12 cellular contexts compared by ENCODE assay signal in the genomic region with DNA sequence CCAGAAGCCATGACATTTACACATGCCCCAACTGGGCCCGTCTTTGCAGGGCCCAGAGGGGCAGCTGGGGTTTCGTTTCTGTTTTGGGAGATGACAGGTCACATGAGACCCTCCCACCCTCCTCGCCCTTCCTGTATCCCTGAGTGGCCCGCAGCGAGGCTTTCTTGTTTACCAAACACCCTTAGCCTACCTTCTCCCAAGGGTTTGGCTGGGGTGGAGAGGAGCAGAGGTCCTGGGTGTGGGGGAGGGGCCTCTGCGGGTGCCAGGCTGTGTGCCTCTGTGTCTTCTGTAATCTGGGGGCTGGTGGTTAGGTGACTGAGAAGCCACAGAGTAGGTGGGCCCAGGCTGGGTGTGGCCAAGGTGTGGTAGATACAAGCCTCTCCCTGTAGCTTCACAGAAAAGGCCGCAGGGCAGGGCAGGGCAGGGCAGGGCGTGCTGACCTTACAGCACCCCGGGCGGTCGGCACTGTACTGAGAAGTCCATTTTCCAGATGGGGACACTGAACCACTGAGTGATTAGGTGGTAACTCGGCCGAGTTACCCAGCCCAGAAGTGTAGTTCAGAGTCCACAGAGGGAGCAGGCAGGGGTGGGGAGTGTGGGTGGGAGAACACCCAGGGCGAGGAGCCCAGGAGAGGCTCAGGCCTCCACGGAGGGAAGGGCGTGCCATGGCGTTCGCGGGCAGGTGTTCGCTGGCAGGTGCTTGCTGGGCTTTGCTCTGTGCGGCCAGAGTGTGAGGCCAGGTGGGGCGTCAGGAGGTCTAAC. TPM values are rescaled to one million over a fixed set of nuclear protein-coding genes. Genes with fewer than 3 reads are reported as not detected.
DNase-seq lines count a peak whose midpoint lies in the region; ATAC-seq and TF ChIP-seq lines count a peak whose summit lies in the region.
"Had no signal": no experiment of that assay in that cellular context is flagged by ENCODE, and none has a peak within 500 bp of the region (broad histone marks: within the 10 kb centered on the region; RNA-seq: fewer than 3 reads in every experiment).

No MANE protein-coding gene starts in this region.

- DNase-seq in activated CD4-positive, alpha-beta T cell treated with anti-CD3 and anti-CD28 coated beads, Interleukin-2, amount 10 ng/mL, durations not matched to agents 7 days and 5 days: no peak
- no peak for DNase-seq in activated CD4-positive, alpha-beta T cell treated with anti-CD3 and anti-CD28 coated beads for 1 hour
- DNase-seq in SJCRH30: no peak
- no peak for DNase-seq in esophagus squamous epithelium (lab: John Stamatoyannopoulos, UW)
- peak; percentile 71 for DNase-seq in stimulated activated naive CD8-positive, alpha-beta T cell treated with anti-CD3 and anti-CD28 coated beads, Interleukin-15, Interleukin-2, amounts not matched to agents 100 U/mL and 50 U/mL, for 24 hours
- no peak for DNase-seq in foreskin melanocyte
- DNase-seq in mucosa of gallbladder (ENCODE audit: low spot score): no peak
- DNase-seq: activated CD4-positive, CD25-positive, alpha-beta regulatory T cell; right lobe of liver had no signal

- no peaks in the 10 kb centered on the region for H3K9me3 Mint-ChIP-seq in activated CD4-positive, alpha-beta T cell treated with anti-CD3 and anti-CD28 coated beads, Interleukin-2, amount 10 ng/mL, durations not matched to agents 7 days and 5 days

- intact Hi-C loops in esophagus squamous epithelium (cut with DNase I): no loop called here

- no peaks in the 10 kb centered on the region for H3K27me3 Mint-ChIP-seq in activated CD4-positive, alpha-beta T cell treated with anti-CD3 and anti-CD28 coated beads, Interleukin-2, amount 10 ng/mL, durations not matched to agents 7 days and 5 days

- H3K27ac ChIP-seq in SJCRH30 (peak overlapping the region; percentile 75), esophagus squamous epithelium (peak overlapping the region; percentile 17 to 73 (median 38))
- H3K27ac ChIP-seq: coronary artery had no signal

- H3K27me3 ChIP-seq in SJCRH30: no peaks in the 10 kb centered on the region
- H3K27me3 ChIP-seq in esophagus squamous epithelium: no peaks in the 10 kb centered on the region
- H3K27me3 ChIP-seq: right lobe of liver, upper lobe of left lung had no signal

- peak overlapping the region; percentile 50 for H3K27ac Mint-ChIP-seq in activated CD4-positive, alpha-beta T cell treated with anti-CD3 and anti-CD28 coated beads, Interleukin-2, amount 10 ng/mL, durations not matched to agents 7 days and 5 days

- TF ChIP-seq POLR2A in esophagus squamous epithelium (IDR thresholded peaks at IDR 0.05): peak in 1 of 4 donors; percentile 18

- no peak overlapping the region for H3K4me3 Mint-ChIP-seq in activated CD4-positive, alpha-beta T cell treated with anti-CD3 and anti-CD28 coated beads, Interleukin-2, amount 10 ng/mL, durations not matched to agents 7 days and 5 days

- POLR2A ChIA-PET in activated CD4-positive, alpha-beta T cell treated with anti-CD3 and anti-CD28 coated beads, Interleukin-2, amount 10 ng/mL, durations not matched to agents 7 days and 5 days (lab: Charles Lee): no interaction called here

- H3K4me1 ChIP-seq in SJCRH30 (peaks cover 28% of the 10 kb centered on the region), esophagus squamous epithelium (peaks cover 13 to 41% (median 23%) of the 10 kb centered on the region in 3 donors)

- no peak for TF ChIP-seq CTCF in esophagus squamous epithelium (IDR thresholded peaks at IDR 0.05)

- H3K4me3 ChIP-seq in SJCRH30 (no peak overlapping the region), esophagus squamous epithelium (peak overlapping the region in 1 of 4 donors; percentile 6)
- H3K4me3 ChIP-seq: coronary artery, right lobe of liver, upper lobe of left lung had no signal

- H3K36me3 Mint-ChIP-seq in activated CD4-positive, alpha-beta T cell treated with anti-CD3 and anti-CD28 coated beads, Interleukin-2, amount 10 ng/mL, durations not matched to agents 7 days and 5 days (ENCODE audit: low read depth): no peaks in the 10 kb centered on the region

- H3K36me3 ChIP-seq in SJCRH30 (peaks cover 5% of the 10 kb centered on the region), esophagus squamous epithelium (peaks cover 0 to 16% (median 0%) of the 10 kb centered on the region in 3 donors)
- H3K36me3 ChIP-seq: right lobe of liver, upper lobe of left lung had no signal

- ATAC-seq in stimulated activated naive CD8-positive, alpha-beta T cell treated with anti-CD3 and anti-CD28 coated beads, Interleukin-15, Interleukin-2, amounts not matched to agents 100 U/mL and 50 U/mL, for 24 hours: peak; percentile 83
- no peak for ATAC-seq in HG03354 (IDR thresholded peaks at IDR 0.05; ENCODE audit: poor library complexity, severe bottlenecking, unreplicated experiment)

- WGBS in esophagus squamous epithelium, 2 donors: 60 to 64% methylated on average over 2 to 9 of the region's 22 CpGs

- H3K4me1 Mint-ChIP-seq in activated CD4-positive, alpha-beta T cell treated with anti-CD3 and anti-CD28 coated beads, Interleukin-2, amount 10 ng/mL, durations not matched to agents 7 days and 5 days: peaks cover 11% of the 10 kb centered on the region

- no peaks in the 10 kb centered on the region for H3K9me3 ChIP-seq in SJCRH30 (replicated peaks)
- H3K9me3 ChIP-seq in esophagus squamous epithelium: no peaks in the 10 kb centered on the region
- H3K9me3 ChIP-seq: right lobe of liver, upper lobe of left lung had no signal

- CTCF ChIA-PET in activated CD4-positive, alpha-beta T cell treated with anti-CD3 and anti-CD28 coated beads, Interleukin-2, amount 10 ng/mL, durations not matched to agents 7 days and 5 days (lab: Charles Lee): interaction anchor here (3.9 kb wide), 1 partner anchor 13 kb away, joined by 15 read pairs; no protein-coding TSS in a partner anchor

RNA-seq across cellular contexts. Expression of a gene that starts 8.7 kb away (rescaled TPM):
- total RNA-seq in activated CD4-positive, alpha-beta T cell treated with anti-CD3 and anti-CD28 coated beads, Interleukin-2, amount 10 ng/mL, durations not matched to agents 7 days and 5 days: 10 to 100 TPM; 29.7 to 30.6 TPM
- 41.6 and 43.7 TPM in 2 replicates for total RNA-seq in SJCRH30 (2014; rRNA removed; shearing (Covaris generic))
- total RNA-seq in esophagus squamous epithelium (10 to 100 TPM; 20.8 to 33.0 (median 23.4) TPM), mucosa of gallbladder (21.8 TPM)

RNA-seq across cellular contexts. Expression of a gene that starts 41.7 kb away (rescaled TPM):
- total RNA-seq in activated CD4-positive, alpha-beta T cell treated with anti-CD3 and anti-CD28 coated beads, Interleukin-2, amount 10 ng/mL, durations not matched to agents 7 days and 5 days: under 1 TPM; 0.30 to 0.37 TPM
- total RNA-seq in SJCRH30 (2014; rRNA removed; shearing (Covaris generic)): 19.4 and 32.4 TPM in 2 replicates
- total RNA-seq in esophagus squamous epithelium (10 to 100 TPM in 2 of 4 donors, 1 to 10 TPM in 2; 3.6 to 15.0 (median 11.5) TPM), mucosa of gallbladder (46.7 TPM)
